Comparison of ENCODE assay signal across 8 cellular contexts in genomic region chr5:65488038-65488687, GRCh38. TPM values are rescaled to one million over a fixed set of nuclear protein-coding genes. Genes with fewer than 3 reads are reported as not detected.
DNase-seq lines count a peak whose midpoint lies in the region; ATAC-seq and TF ChIP-seq lines count a peak whose summit lies in the region.
"Not testable (repeated sequence)": the region's sequence is repeated elsewhere in the genome, so short reads cannot be mapped to it uniquely, and the experiment has no call there.

No MANE protein-coding gene starts in this region.

- H3K27me3 Mint-ChIP-seq in WTC11 (ENCODE audit: low read depth); glutamatergic neuron (ENCODE audit: unreplicated experiment); type B pancreatic cell: not testable (repeated sequence)

- not testable (repeated sequence) for H3K36me3 ChIP-seq in GM06990 (ENCODE audit: control insufficient read depth, insufficient read depth, low read length); HEK293 (ENCODE audit: control insufficient read depth in 2 of 2, insufficient read depth in 1 of 2, low read length in 2 of 2); OCI-LY1 (ENCODE audit: insufficient read depth, low read length)

- not testable (repeated sequence) for H3K4me1 Mint-ChIP-seq in WTC11; glutamatergic neuron (ENCODE audit: low read depth, unreplicated experiment); type B pancreatic cell (ENCODE audit: unreplicated experiment)

- POLR2A ChIA-PET in HEK293 (lab: Yijun Ruan, JAX); WTC11 (lab: Charles Lee): not testable (repeated sequence)

- not testable (repeated sequence) for H3K4me3 Mint-ChIP-seq in WTC11; glutamatergic neuron (ENCODE audit: unreplicated experiment); type B pancreatic cell

- H3K79me2 ChIP-seq in OCI-LY1 (ENCODE audit: insufficient read depth, low read length) = not testable (repeated sequence)

- H3K9me2 ChIP-seq in OCI-LY1 (ENCODE audit: low read depth, low read length) = not testable (repeated sequence)

- not testable (repeated sequence) for H3K4me3 ChIP-seq in GM06990 (replicated peaks; ENCODE audit: low read depth, low read length); HEK293 (ENCODE audit: low read depth, low read length); OCI-LY1 (ENCODE audit: low read depth, low read length, poor library complexity, severe bottlenecking); choroid plexus epithelial cell (ENCODE audit: low read depth, low read length)

- not testable (repeated sequence) for H2AFZ ChIP-seq in OCI-LY1 (ENCODE audit: low read length)

- H4K20me1 ChIP-seq in OCI-LY1 (ENCODE audit: insufficient read depth, low read length) = not testable (repeated sequence)

- not testable (repeated sequence) for ATAC-seq in WTC11

- CTCF ChIA-PET in HEK293 (lab: Yijun Ruan, JAX); WTC11 (lab: Charles Lee): not testable (repeated sequence)

- H3K27me3 ChIP-seq in GM06990 (replicated peaks; ENCODE audit: control insufficient read depth, insufficient read depth, low read length); OCI-LY1 (ENCODE audit: insufficient read depth, low read length): not testable (repeated sequence)

- not testable (repeated sequence) for H3F3A ChIP-seq in OCI-LY1 (ENCODE audit: insufficient read depth, low read length)

- H3K9me3 Mint-ChIP-seq in WTC11; glutamatergic neuron (ENCODE audit: unreplicated experiment); type B pancreatic cell: not testable (repeated sequence)

- not testable (repeated sequence) for DNase-seq in GM06990 (ENCODE audit: extremely low read depth, insufficient read length); WTC11 (ENCODE audit: low spot score); choroid plexus epithelial cell (ENCODE audit: low read depth); glutamatergic neuron; type B pancreatic cell (ENCODE audit: extremely low spot score, unreplicated experiment)

- not testable (repeated sequence) for H3K9ac ChIP-seq in OCI-LY1 (ENCODE audit: low read length)

- not testable (repeated sequence) for H3K4me1 ChIP-seq in HEK293 (ENCODE audit: control insufficient read depth, insufficient read depth, low read length); OCI-LY1 (ENCODE audit: insufficient read depth, low read length, severe bottlenecking)

- TF ChIP-seq CTCF in C4-2B (conservative IDR thresholded peaks at IDR 0.05) = peak; percentile 36
- peak; percentile 27 for TF ChIP-seq CTCF in GM06990 (IDR thresholded peaks at IDR 0.05; ENCODE audit: insufficient read depth, low read length, poor library complexity, severe bottlenecking)
- TF ChIP-seq CTCF in HEK293 (tag by site-specific recombination; IDR thresholded peaks at IDR 0.05) = not testable (repeated sequence)
- TF ChIP-seq CTCF in OCI-LY1 (IDR thresholded peaks at IDR 0.05; ENCODE audit: low read length) = peak; percentile 7; the same call in 1 of the 2 replicates
- TF ChIP-seq CTCF in WTC11 (IDR thresholded peaks at IDR 0.05) = 0 out of 2 replicates have a peak, but pooled peaks have one; percentile 26
- TF ChIP-seq CTCF in choroid plexus epithelial cell (conservative IDR thresholded peaks at IDR 0.05; ENCODE audit: low read depth, low read length) = peak; percentile 23
- TF ChIP-seq CTCF in glutamatergic neuron (IDR thresholded peaks at IDR 0.05; ENCODE audit: partially characterized antibody, unreplicated experiment) = peak; percentile 27
- TF ChIP-seq CTCF in type B pancreatic cell (conservative IDR thresholded peaks at IDR 0.05) = peak; percentile 38

- not testable (repeated sequence) for H3K27ac ChIP-seq in C4-2B; HEK293 (ENCODE audit: extremely low read depth, low read depth, low read length); OCI-LY1 (ENCODE audit: low read depth, low read length, poor library complexity, severe bottlenecking)

- not testable (repeated sequence) for H3K9me3 ChIP-seq in HEK293 (ENCODE audit: control insufficient read depth, insufficient read depth, low read depth, low read length); OCI-LY1 (ENCODE audit: low read length)

- not testable (repeated sequence) for H3K36me3 Mint-ChIP-seq in WTC11; glutamatergic neuron (ENCODE audit: unreplicated experiment); type B pancreatic cell

- not testable (repeated sequence) for H3K4me2 ChIP-seq in OCI-LY1 (ENCODE audit: low read length)

- H3K27ac Mint-ChIP-seq in WTC11; glutamatergic neuron (ENCODE audit: unreplicated experiment); type B pancreatic cell: not testable (repeated sequence)

TF ChIP-seq in HEK293, 187 proteins besides CTCF, POLR2A, EP300 and RAD21:
- TF ChIP-seq ZNF549 (tag by site-specific recombination; IDR thresholded peaks at IDR 0.05) = peak; percentile 29; the same call in 1 of the 2 replicates

RNA-seq across cellular contexts. Expression of gene ADAMTS6, which starts 6.4 kb away (rescaled TPM):
- total RNA-seq in WTC11 (2021) (2.6 to 3.5 TPM (median 2.8 TPM) in 3 replicates), glutamatergic neuron (ENCODE audit: unreplicated experiment) (2.1 TPM), type B pancreatic cell (ENCODE audit: low replicate concordance) (3.0 and 4.2 TPM in 2 replicates)
